Comparison of ENCODE assay signal across 8 cellular contexts in genomic region chr2:231671617-231672350, GRCh38. TPM values are rescaled to one million over a fixed set of nuclear protein-coding genes. Genes with fewer than 3 reads are reported as not detected.
DNase-seq lines count a peak whose midpoint lies in the region; ATAC-seq and TF ChIP-seq lines count a peak whose summit lies in the region.

No MANE protein-coding gene starts in this region.

- H3K4me1 ChIP-seq in thoracic aorta (ENCODE audit: control insufficient read depth in 1 of 2, low read depth in 2 of 2): peaks cover 19 to 46% of the 10 kb centered on the region in 2 donors

- DNase-seq in NCI-H82 (lab: John Stamatoyannopoulos, UW) (peak; percentile 31), NCI-H82 treated with DMSO at 0.1 percent for 48 hours (lab: John Stamatoyannopoulos, UW; ENCODE audit: unreplicated experiment) (no peak), thoracic aorta (ENCODE audit: low spot score) (no peak), T1000 (lab: John Stamatoyannopoulos, UW) (no peak), NCI-H2171 (lab: John Stamatoyannopoulos, UW) (no peak)
- DNase-seq in activated CD4-positive, alpha-beta T cell treated with anti-CD3 and anti-CD28 coated beads for 1 hour: no peak

- H3K36me3 ChIP-seq in thoracic aorta: no peaks in the 10 kb centered on the region

- no peak for TF ChIP-seq CTCF in thoracic aorta (IDR thresholded peaks at IDR 0.05)

- peak overlapping the region; percentile 95 to 98 for H3K27ac ChIP-seq in thoracic aorta

- no peak overlapping the region for H3K4me3 ChIP-seq in thoracic aorta

- no peaks in the 10 kb centered on the region for H3K27me3 ChIP-seq in thoracic aorta (replicated peaks; ENCODE audit: insufficient read depth)

- H3K9me3 ChIP-seq in thoracic aorta: no peaks in the 10 kb centered on the region

- peak; percentile 49 for ATAC-seq in HG03280 (IDR thresholded peaks at IDR 0.05; ENCODE audit: unreplicated experiment)
- peak; percentile 29 for ATAC-seq in esophagus mucosa
- ATAC-seq in thoracic aorta (ENCODE audit: insufficient number of reproducible peaks, low FRiP score, low read depth): no peak

RNA-seq across cellular contexts. Expression of gene PTMA, which starts 36.5 kb away (rescaled TPM):
- total RNA-seq in esophagus mucosa (924 TPM), thoracic aorta (1,000 to 10,000 TPM in 1 of 2 donors, 100 to 1,000 TPM in 1; 700 to 1,022 TPM)
